30 cellular contexts compared by ENCODE assay signal in genomic region chr5:11511878-11512277, GRCh38.
"Had no signal": no experiment of that assay in that cellular context is flagged by ENCODE, and none has a peak within 500 bp of the region (broad histone marks: within the 10 kb centered on the region; RNA-seq: fewer than 3 reads in every experiment).

No MANE protein-coding gene starts in this region.

- H3K27me3 ChIP-seq: breast epithelium, cardiac muscle cell, esophagus squamous epithelium, gastroesophageal sphincter, heart right ventricle had no signal

- H3K4me1 ChIP-seq: breast epithelium, esophagus squamous epithelium, gastroesophageal sphincter, heart right ventricle had no signal

- ATAC-seq: activated CD8-positive, alpha-beta T cell treated with anti-CD3 and anti-CD28 coated beads for 36 hours; activated T-cell treated with anti-CD3 and anti-CD28 coated beads, Interleukin-2, amount 50 U/mL, for 4 hours; activated T-helper 17 cell treated with anti-CD3 and anti-CD28 coated beads, Interleukin-2, amount 50 U/mL, for 72 hours; gastroesophageal sphincter; heart right ventricle had no signal

- H3K36me3 Mint-ChIP-seq: activated naive CD8-positive, alpha-beta T cell had no signal

- H3K27me3 Mint-ChIP-seq: activated CD4-positive, alpha-beta T cell treated with anti-CD3 and anti-CD28 coated beads, Interleukin-2, amount 10 ng/mL, durations not matched to agents 7 days and 5 days; activated CD8-positive, alpha-beta T cell treated with anti-CD3 and anti-CD28 coated beads for 36 hours; activated naive CD8-positive, alpha-beta T cell; central memory CD8-positive, alpha-beta T cell; dendritic cell treated with granulocyte-macrophage colony-stimulating factor and Interleukin-4, amounts not matched to agents 40 ng/mL and 50 ng/mL, for 4 days had no signal

- H3K9me3 Mint-ChIP-seq: activated CD4-positive, alpha-beta T cell treated with anti-CD3 and anti-CD28 coated beads, Interleukin-2, amount 10 ng/mL, durations not matched to agents 7 days and 5 days; activated CD8-positive, alpha-beta T cell treated with anti-CD3 and anti-CD28 coated beads for 36 hours; activated T-cell treated with anti-CD3 and anti-CD28 coated beads, Interleukin-2, amount 50 U/mL, for 4 hours; activated T-helper 17 cell treated with anti-CD3 and anti-CD28 coated beads, Interleukin-2, amount 50 U/mL, for 72 hours; dendritic cell treated with granulocyte-macrophage colony-stimulating factor and Interleukin-4, amounts not matched to agents 40 ng/mL and 50 ng/mL, for 4 days had no signal

- DNase-seq: activated CD4-positive, alpha-beta T cell treated with anti-CD3 and anti-CD28 coated beads for 1 hour; activated CD4-positive, alpha-beta T cell treated with anti-CD3 and anti-CD28 coated beads for 4 hours; activated CD4-positive, alpha-beta T cell treated with anti-CD3 and anti-CD28 coated beads, Interleukin-2, amount 10 ng/mL, durations not matched to agents 7 days and 5 days; activated CD4-positive, alpha-beta T cell treated with anti-CD3 and anti-CD28 coated beads, Interleukin-2, amount 50 U/mL, for 48 hours; activated CD8-positive, alpha-beta memory T cell treated with anti-CD3 and anti-CD28 coated beads for 24 hours; activated CD8-positive, alpha-beta T cell treated with anti-CD3 and anti-CD28 coated beads for 36 hours; activated effector memory CD4-positive, alpha-beta T cell treated with Interleukin-2 at 50 U/mL for 16 hours; activated gamma-delta T cell treated with Interleukin-2 at 50 U/mL for 16 hours; activated naive CD4-positive, alpha-beta T cell treated with anti-CD3 and anti-CD28 coated beads, Interleukin-2, amount 50 U/mL, for 16 hours; activated naive CD4-positive, alpha-beta T cell treated with Interleukin-2 at 50 U/mL for 16 hours; activated T-cell treated with anti-CD3 and anti-CD28 coated beads, Interleukin-2, amount 50 U/mL, for 4 hours; amniotic stem cell; anterior cingulate cortex; effector CD8-positive, alpha-beta T cell; esophagus squamous epithelium; foreskin melanocyte; heart right ventricle; T-helper 2 cell had no signal

- H3K36me3 ChIP-seq: breast epithelium, cardiac muscle cell, esophagus squamous epithelium, gastroesophageal sphincter, heart right ventricle had no signal

- H3K27ac ChIP-seq: breast epithelium, cardiac muscle cell, coronary artery, epithelial cell of prostate, esophagus squamous epithelium, gastroesophageal sphincter, heart right ventricle had no signal

- H3K27ac Mint-ChIP-seq: activated CD4-positive, alpha-beta T cell treated with anti-CD3 and anti-CD28 coated beads, Interleukin-2, amount 10 ng/mL, durations not matched to agents 7 days and 5 days; activated CD8-positive, alpha-beta T cell treated with anti-CD3 and anti-CD28 coated beads for 36 hours; activated naive CD8-positive, alpha-beta T cell; activated T-helper 17 cell treated with anti-CD3 and anti-CD28 coated beads, Interleukin-2, amount 50 U/mL, for 72 hours; dendritic cell treated with granulocyte-macrophage colony-stimulating factor and Interleukin-4, amounts not matched to agents 40 ng/mL and 50 ng/mL, for 4 days had no signal

- H3K4me3 ChIP-seq: breast epithelium, cardiac muscle cell, coronary artery, esophagus squamous epithelium, gastroesophageal sphincter, heart right ventricle had no signal

- H3K4me1 Mint-ChIP-seq: activated CD4-positive, alpha-beta T cell treated with anti-CD3 and anti-CD28 coated beads, Interleukin-2, amount 10 ng/mL, durations not matched to agents 7 days and 5 days; activated T-helper 17 cell treated with anti-CD3 and anti-CD28 coated beads, Interleukin-2, amount 50 U/mL, for 72 hours; central memory CD8-positive, alpha-beta T cell had no signal

- FAIRE-seq: astrocyte, endometrium, endothelial cell of umbilical vein had no signal

- H3K4me3 Mint-ChIP-seq: activated CD4-positive, alpha-beta T cell treated with anti-CD3 and anti-CD28 coated beads, Interleukin-2, amount 10 ng/mL, durations not matched to agents 7 days and 5 days; activated CD8-positive, alpha-beta T cell treated with anti-CD3 and anti-CD28 coated beads for 36 hours; activated naive CD8-positive, alpha-beta T cell; activated T-cell treated with anti-CD3 and anti-CD28 coated beads, Interleukin-2, amount 50 U/mL, for 4 hours; activated T-helper 17 cell treated with anti-CD3 and anti-CD28 coated beads, Interleukin-2, amount 50 U/mL, for 72 hours; central memory CD8-positive, alpha-beta T cell; dendritic cell treated with granulocyte-macrophage colony-stimulating factor and Interleukin-4, amounts not matched to agents 40 ng/mL and 50 ng/mL, for 4 days had no signal
